Comparison of ENCODE assay signal across 6 cellular contexts in genomic region chr17:20465535-20465934, GRCh38. TPM values are rescaled to one million over a fixed set of nuclear protein-coding genes. Genes with fewer than 3 reads are reported as not detected.
"Had no signal": no experiment of that assay in that cellular context is flagged by ENCODE, and none has a peak within 500 bp of the region (broad histone marks: within the 10 kb centered on the region; RNA-seq: fewer than 3 reads in every experiment).

No MANE protein-coding gene starts in this region.

RNA-seq across cellular contexts. Expression of gene LGALS9B, which starts 1.8 kb away (rescaled TPM):
- total RNA-seq: K562, M059J, RPMI7951, SK-MEL-5 had no signal
- polyA plus RNA-seq: IgD-negative memory B cell, K562, SK-N-SH had no signal
